Comparison of ENCODE assay signal across 18 cellular contexts in genomic region chr9:120757268-120757900, GRCh38. TPM values are rescaled to one million over a fixed set of nuclear protein-coding genes. Genes with fewer than 3 reads are reported as not detected.
A peak's percentile ranks its signal among the peaks of the same experiment; 100 is the strongest.
DNase-seq lines count a peak whose midpoint lies in the region; ATAC-seq and TF ChIP-seq lines count a peak whose summit lies in the region.
"Had no signal": no experiment of that assay in that cellular context is flagged by ENCODE, and none has a peak within 500 bp of the region (broad histone marks: within the 10 kb centered on the region; RNA-seq: fewer than 3 reads in every experiment).

No MANE protein-coding gene starts in this region.

- no peak overlapping the region for H3K4me3 Mint-ChIP-seq in CD4-positive, alpha-beta memory T cell
- peak overlapping the region in 2 of 4 donors; percentile 63 to 86 for H3K4me3 Mint-ChIP-seq in IgD-negative memory B cell
- no peak overlapping the region for H3K4me3 Mint-ChIP-seq in T-cell
- H3K4me3 Mint-ChIP-seq in mesothelial cell of epicardium: no peak overlapping the region
- H3K4me3 Mint-ChIP-seq: brain, nephron progenitor cell, type B pancreatic cell had no signal

- CTCF ChIA-PET in CD4-positive, alpha-beta memory T cell (lab: Charles Lee; ENCODE audit: partially characterized antibody): interaction anchor here (0.6 to 10.6 kb wide), 7 partner anchors 9 to 316 kb away, joined by 3 to 211 read pairs (median 3); partner anchors contain the start of gene CNTRL
- CTCF ChIA-PET in T-cell (lab: Charles Lee): interaction anchor here (0.6 to 2.8 kb wide), 8 partner anchors 15 to 318 kb away, joined by 3 to 63 read pairs (median 4); no protein-coding TSS in a partner anchor

- H3K4me1 Mint-ChIP-seq in CD4-positive, alpha-beta memory T cell: peaks cover 0 to 6% (median 5%) of the 10 kb centered on the region in 4 donors
- H3K4me1 Mint-ChIP-seq in IgD-negative memory B cell (peaks cover 8 to 15% (median 12%) of the 10 kb centered on the region in 3 donors), T-cell (peaks cover 7 to 24% (median 14%) of the 10 kb centered on the region in 3 donors), mesothelial cell of epicardium (peaks cover 18% of the 10 kb centered on the region)
- H3K4me1 Mint-ChIP-seq: brain had no signal

- H3K4me1 ChIP-seq in CD4-positive, alpha-beta memory T cell (ENCODE audit: insufficient read depth, low read length): no peaks in the 10 kb centered on the region
- H3K4me1 ChIP-seq in right cardiac atrium (ENCODE audit: control insufficient read depth, insufficient read depth, low read length): no peaks in the 10 kb centered on the region

- no peak for ATAC-seq in T-cell (replicated peaks in 1 of 4)
- no peak for ATAC-seq in HG02759 (IDR thresholded peaks at IDR 0.05; ENCODE audit: unreplicated experiment)
- ATAC-seq in right cardiac atrium: no peak
- ATAC-seq: left lobe of liver had no signal

- peaks cover 10% of the 10 kb centered on the region for H3K36me3 ChIP-seq in CD4-positive, alpha-beta memory T cell (ENCODE audit: insufficient read depth, low read length)

- TF ChIP-seq CTCF in mesothelial cell of epicardium (IDR thresholded peaks at IDR 0.05; ENCODE audit: unreplicated experiment): no peak

- no peaks in the 10 kb centered on the region for H3K9me3 Mint-ChIP-seq in CD4-positive, alpha-beta memory T cell
- H3K9me3 Mint-ChIP-seq in IgD-negative memory B cell (no peaks in the 10 kb centered on the region), T-cell (no peaks in the 10 kb centered on the region), mesothelial cell of epicardium (no peaks in the 10 kb centered on the region)
- H3K9me3 Mint-ChIP-seq: activated T-helper 2 cell treated with anti-CD3 and anti-CD28 coated beads, Interferon-gamma antibody, Interleukin-2, Interleukin-4, amounts not matched to agents 10 μg/mL and 5 μg/mL and 100 μg/mL, durations not matched to agents 14 hours and 24 hours and 36 hours; brain; nephron progenitor cell; type B pancreatic cell had no signal

- H3K27me3 ChIP-seq in CD4-positive, alpha-beta memory T cell (ENCODE audit: insufficient read depth, low read length): no peaks in the 10 kb centered on the region
- no peaks in the 10 kb centered on the region for H3K27me3 ChIP-seq in right cardiac atrium (ENCODE audit: control insufficient read depth, insufficient read depth)
- H3K27me3 ChIP-seq: dorsolateral prefrontal cortex, right atrium auricular region had no signal

- no peaks in the 10 kb centered on the region for H3K9me3 ChIP-seq in CD4-positive, alpha-beta memory T cell (ENCODE audit: control insufficient read depth in 1 of 2, low read length in 2 of 2)
- H3K9me3 ChIP-seq in right cardiac atrium (ENCODE audit: control insufficient read depth, low read length): no peaks in the 10 kb centered on the region
- H3K9me3 ChIP-seq: right atrium auricular region had no signal

- intact Hi-C loops in CD4-positive, alpha-beta memory T cell (cut with micrococcal nuclease): loop anchor here (5.0 to 10.0 kb wide), 3 partner anchors 135 to 447 kb away; partner anchors contain the start of gene RAB14
- intact Hi-C loops in right cardiac atrium (cut with DNase I): loop anchor here (5.0 to 10.0 kb wide), 4 partner anchors 177 to 305 kb away; no protein-coding TSS in a partner anchor

- POLR2A ChIA-PET in CD4-positive, alpha-beta memory T cell (lab: Charles Lee; ENCODE audit: partially characterized antibody): interaction anchor here (0.9 kb wide), 1 partner anchor 133 kb away, joined by 3 read pairs; no protein-coding TSS in a partner anchor
- POLR2A ChIA-PET in T-cell (lab: Charles Lee): no interaction called here

- H3K27me3 Mint-ChIP-seq in CD4-positive, alpha-beta memory T cell: no peaks in the 10 kb centered on the region
- H3K27me3 Mint-ChIP-seq in IgD-negative memory B cell (no peaks in the 10 kb centered on the region), T-cell (no peaks in the 10 kb centered on the region), mesothelial cell of epicardium (ENCODE audit: low read depth) (no peaks in the 10 kb centered on the region)
- H3K27me3 Mint-ChIP-seq: brain, type B pancreatic cell had no signal

- H3K27ac ChIP-seq in CD4-positive, alpha-beta memory T cell (ENCODE audit: low read depth, low read length): no peak overlapping the region
- no peak overlapping the region for H3K27ac ChIP-seq in right cardiac atrium (ENCODE audit: low read length)
- H3K27ac ChIP-seq: right atrium auricular region had no signal

- no peak overlapping the region for H3K4me3 ChIP-seq in CD4-positive, alpha-beta memory T cell (ENCODE audit: low read length in 2 of 2)
- no peak overlapping the region for H3K4me3 ChIP-seq in right cardiac atrium (ENCODE audit: low read length)
- H3K4me3 ChIP-seq: dorsolateral prefrontal cortex, right atrium auricular region had no signal

- peak overlapping the region; percentile 6 to 71 (median 34) for H3K27ac Mint-ChIP-seq in CD4-positive, alpha-beta memory T cell
- H3K27ac Mint-ChIP-seq in IgD-negative memory B cell: peak overlapping the region in 2 of 3 donors; percentile 35 to 36
- peak overlapping the region; percentile 63 to 78 for H3K27ac Mint-ChIP-seq in T-cell
- peak overlapping the region; percentile 89 for H3K27ac Mint-ChIP-seq in mesothelial cell of epicardium
- H3K27ac Mint-ChIP-seq: activated T-helper 2 cell treated with anti-CD3 and anti-CD28 coated beads, Interferon-gamma antibody, Interleukin-2, Interleukin-4, amounts not matched to agents 10 μg/mL and 5 μg/mL and 100 μg/mL, durations not matched to agents 14 hours and 24 hours and 36 hours; brain; type B pancreatic cell had no signal

- WGBS in right cardiac atrium: 63% methylated on average over 5 of the region's 5 CpGs

- no peak for DNase-seq in CD4-positive, alpha-beta memory T cell
- DNase-seq in T-cell (no peak), mesothelial cell of epicardium (ENCODE audit: low spot score in 2 of 2, unreplicated experiment in 2 of 2) (no peak), 8988T (no peak), right cardiac atrium (no peak)
- DNase-seq: activated CD4-positive, alpha-beta T cell treated with anti-CD3 and anti-CD28 coated beads, Interleukin-2, amount 50 U/mL, for 1 hour; dorsolateral prefrontal cortex; GDM1; nephron progenitor cell; stimulated activated CD4-positive, alpha-beta T cell treated with anti-CD3 and anti-CD28 coated beads, Interleukin-1b, Interleukin-23, amount 100 ng/mL, for 48 hours; T-helper 2 cell had no signal

- H3K36me3 Mint-ChIP-seq in CD4-positive, alpha-beta memory T cell: peaks cover 4 to 31% of the 10 kb centered on the region in 2 donors
- H3K36me3 Mint-ChIP-seq in IgD-negative memory B cell (peaks cover 2% of the 10 kb centered on the region), T-cell (peaks cover 29% of the 10 kb centered on the region), mesothelial cell of epicardium (peaks cover 3% of the 10 kb centered on the region)
- H3K36me3 Mint-ChIP-seq: type B pancreatic cell had no signal

RNA-seq across cellular contexts. Expression of gene FBXW2, which starts 35.8 kb away (rescaled TPM):
- total RNA-seq in CD4-positive, alpha-beta memory T cell: 10 to 100 TPM; 73.7 to 77.8 TPM
- 10 to 100 TPM; 40.5 to 45.1 TPM for polyA plus RNA-seq in CD4-positive, alpha-beta memory T cell
- polyA plus RNA-seq in IgD-negative memory B cell (27.3 TPM), right cardiac atrium (13.9 TPM)
- total RNA-seq in T-cell (10 to 100 TPM; 70.3 to 78.3 (median 74.3) TPM), mesothelial cell of epicardium (67.5 to 69.5 TPM (median 68.6 TPM) in 3 replicates), right cardiac atrium (10 to 100 TPM; 44.5 to 52.5 (median 47.3) TPM)

RNA-seq across cellular contexts. Expression of gene MEGF9, which starts 43.1 kb away (rescaled TPM):
- 10 to 100 TPM; 14.2 to 14.9 TPM for total RNA-seq in CD4-positive, alpha-beta memory T cell
- 1 to 10 TPM; 5.9 to 6.7 TPM for polyA plus RNA-seq in CD4-positive, alpha-beta memory T cell
- 3.4 TPM for polyA plus RNA-seq in IgD-negative memory B cell
- total RNA-seq in T-cell: 10 to 100 TPM; 10.4 to 15.5 (median 11.3) TPM
- 15.7 to 16.3 TPM (median 15.7 TPM) in 3 replicates for total RNA-seq in mesothelial cell of epicardium
- total RNA-seq in right cardiac atrium: 10 to 100 TPM; 11.5 to 15.1 (median 13.7) TPM
- polyA plus RNA-seq in right cardiac atrium: 6.2 TPM

Comparison
In these comparisons a context has a peak if more than half of its experiments do, and no peak if none do; other contexts are left out.
1. H3K27ac Mint-ChIP-seq: peak in every context shown above with its lines; median percentile 89 in mesothelial cell of epicardium; 70 in T-cell; 36 in IgD-negative memory B cell; 34 in CD4-positive, alpha-beta memory T cell.